Comparison of ENCODE assay signal across 1 cellular context in genomic region chr17:50626037-50626574, GRCh38.
TF ChIP-seq lines count a peak whose summit lies in the region.

No MANE protein-coding gene starts in this region.

TF ChIP-seq in HepG2, 621 proteins besides CTCF, POLR2A, EP300 and RAD21 (continued from another document and continues in another):
- TF ChIP-seq FOXA3 (CRISPR knock-in tag; IDR thresholded peaks at IDR 0.05) (peak; percentile 19; the same call in 1 of the 2 replicates), POLR2G (IDR thresholded peaks at IDR 0.05; ENCODE audit: low read depth, low read length) (no peak), PHF8 (CRISPR knock-in tag; IDR thresholded peaks at IDR 0.05) (peak; percentile 68), ZSCAN30 (CRISPR knock-in tag; IDR thresholded peaks at IDR 0.05) (no peak), NR2C2 (CRISPR knock-in tag; IDR thresholded peaks at IDR 0.05; ENCODE audit: borderline replicate concordance) (no peak), ZNF138 (CRISPR knock-in tag; IDR thresholded peaks at IDR 0.05; ENCODE audit: low read depth) (0 out of 2 replicates have a peak, but pooled peaks have one; percentile 81), ZBTB21 (CRISPR knock-in tag; IDR thresholded peaks at IDR 0.05) (no peak), BCL3 (CRISPR knock-in tag; IDR thresholded peaks at IDR 0.05) (no peak), YEATS2 (CRISPR knock-in tag; IDR thresholded peaks at IDR 0.05; ENCODE audit: borderline replicate concordance) (peak; percentile 52; the same call in 1 of the 2 replicates), ZNF552 (CRISPR knock-in tag; IDR thresholded peaks at IDR 0.05; ENCODE audit: borderline replicate concordance) (no peak), ZNF264 (CRISPR knock-in tag; IDR thresholded peaks at IDR 0.05) (no peak), KDM1A (CRISPR knock-in tag; IDR thresholded peaks at IDR 0.05) (no peak), ZNF234 (CRISPR knock-in tag; conservative IDR thresholded peaks at IDR 0.05) (no peak), ZNF446 (CRISPR knock-in tag; IDR thresholded peaks at IDR 0.05) (no peak), ZEB1 (IDR thresholded peaks at IDR 0.05; ENCODE audit: insufficient replicate concordance, low read depth) (no peak), ZNF382 (CRISPR knock-in tag; IDR thresholded peaks at IDR 0.05; ENCODE audit: borderline replicate concordance) (no peak), ISL2 (CRISPR knock-in tag; IDR thresholded peaks at IDR 0.05) (peak; percentile 72), FLYWCH1 (CRISPR knock-in tag; IDR thresholded peaks at IDR 0.05) (no peak), NFIB (CRISPR knock-in tag; IDR thresholded peaks at IDR 0.05; ENCODE audit: borderline replicate concordance) (no peak), JARID2 (CRISPR knock-in tag; IDR thresholded peaks at IDR 0.05; ENCODE audit: insufficient replicate concordance) (peak; percentile 70), PHF21A (CRISPR knock-in tag; IDR thresholded peaks at IDR 0.05) (no peak), GZF1 (CRISPR knock-in tag; IDR thresholded peaks at IDR 0.05) (no peak), MAF1 (CRISPR knock-in tag; IDR thresholded peaks at IDR 0.05; ENCODE audit: borderline replicate concordance) (no peak), XRCC5 (optimal IDR thresholded peaks at IDR 0.05; ENCODE audit: low read length) (peak; percentile 89), ZSCAN22 (CRISPR knock-in tag; IDR thresholded peaks at IDR 0.05) (no peak), TCF7 (IDR thresholded peaks at IDR 0.05; ENCODE audit: low read depth) (no peak), ZNF292 (CRISPR knock-in tag; IDR thresholded peaks at IDR 0.05; ENCODE audit: borderline replicate concordance, low read depth) (0 out of 2 replicates have a peak, but pooled peaks have one; percentile 26), MXD1 (CRISPR knock-in tag; IDR thresholded peaks at IDR 0.05) (peak; percentile 69; the same call in 1 of the 2 replicates), GRHL1 (CRISPR knock-in tag; conservative IDR thresholded peaks at IDR 0.05) (no peak), PBX3 (CRISPR knock-in tag; IDR thresholded peaks at IDR 0.05; ENCODE audit: borderline replicate concordance) (no peak), ZFP90 (CRISPR knock-in tag; IDR thresholded peaks at IDR 0.05; ENCODE audit: borderline replicate concordance) (no peak), ZNF496 (CRISPR knock-in tag; IDR thresholded peaks at IDR 0.05; ENCODE audit: insufficient replicate concordance) (no peak), KLF15 (CRISPR knock-in tag; IDR thresholded peaks at IDR 0.05; ENCODE audit: borderline replicate concordance) (no peak), SRY (CRISPR knock-in tag; IDR thresholded peaks at IDR 0.05) (peak; percentile 91; the same call in 1 of the 2 replicates), KAT7 (CRISPR knock-in tag; IDR thresholded peaks at IDR 0.05; ENCODE audit: borderline replicate concordance) (peak; percentile 87), ZNF556 (CRISPR knock-in tag; IDR thresholded peaks at IDR 0.05; ENCODE audit: borderline replicate concordance) (0 out of 2 replicates have a peak, but pooled peaks have one; percentile 49), ZNF7 (CRISPR knock-in tag; IDR thresholded peaks at IDR 0.05) (no peak), PAF1 (CRISPR knock-in tag; IDR thresholded peaks at IDR 0.05) (no peak), ZNF280B (CRISPR knock-in tag; IDR thresholded peaks at IDR 0.05; ENCODE audit: borderline replicate concordance) (peak; percentile 88; the same call in 1 of the 2 replicates), ZNF350 (CRISPR knock-in tag; IDR thresholded peaks at IDR 0.05; ENCODE audit: borderline replicate concordance, low read depth) (peak; percentile 78; the same call in 1 of the 2 replicates)
- TF ChIP-seq, protein P1, sequence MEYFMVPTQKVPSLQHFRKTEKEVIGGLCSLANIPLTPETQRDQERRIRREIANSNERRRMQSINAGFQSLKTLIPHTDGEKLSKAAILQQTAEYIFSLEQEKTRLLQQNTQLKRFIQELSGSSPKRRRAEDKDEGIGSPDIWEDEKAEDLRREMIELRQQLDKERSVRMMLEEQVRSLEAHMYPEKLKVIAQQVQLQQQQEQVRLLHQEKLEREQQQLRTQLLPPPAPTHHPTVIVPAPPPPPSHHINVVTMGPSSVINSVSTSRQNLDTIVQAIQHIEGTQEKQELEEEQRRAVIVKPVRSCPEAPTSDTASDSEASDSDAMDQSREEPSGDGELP (IDR thresholded peaks at IDR 0.05; ENCODE audit: borderline replicate concordance, low read depth): no peak
- TF ChIP-seq, protein P2, sequence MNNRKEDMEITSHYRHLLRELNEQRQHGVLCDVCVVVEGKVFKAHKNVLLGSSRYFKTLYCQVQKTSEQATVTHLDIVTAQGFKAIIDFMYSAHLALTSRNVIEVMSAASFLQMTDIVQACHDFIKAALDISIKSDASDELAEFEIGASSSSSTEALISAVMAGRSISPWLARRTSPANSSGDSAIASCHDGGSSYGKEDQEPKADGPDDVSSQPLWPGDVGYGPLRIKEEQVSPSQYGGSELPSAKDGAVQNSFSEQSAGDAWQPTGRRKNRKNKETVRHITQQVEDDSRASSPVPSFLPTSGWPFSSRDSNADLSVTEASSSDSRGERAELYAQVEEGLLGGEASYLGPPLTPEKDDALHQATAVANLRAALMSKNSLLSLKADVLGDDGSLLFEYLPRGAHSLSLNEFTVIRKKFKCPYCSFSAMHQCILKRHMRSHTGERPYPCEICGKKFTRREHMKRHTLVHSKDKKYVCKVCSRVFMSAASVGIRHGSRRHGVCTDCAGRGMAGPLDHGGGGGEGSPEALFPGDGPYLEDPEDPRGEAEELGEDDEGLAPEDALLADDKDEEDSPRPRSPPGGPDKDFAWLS (CRISPR knock-in tag; IDR thresholded peaks at IDR 0.05; ENCODE audit: borderline replicate concordance): no peak
- TF ChIP-seq, protein P3, sequence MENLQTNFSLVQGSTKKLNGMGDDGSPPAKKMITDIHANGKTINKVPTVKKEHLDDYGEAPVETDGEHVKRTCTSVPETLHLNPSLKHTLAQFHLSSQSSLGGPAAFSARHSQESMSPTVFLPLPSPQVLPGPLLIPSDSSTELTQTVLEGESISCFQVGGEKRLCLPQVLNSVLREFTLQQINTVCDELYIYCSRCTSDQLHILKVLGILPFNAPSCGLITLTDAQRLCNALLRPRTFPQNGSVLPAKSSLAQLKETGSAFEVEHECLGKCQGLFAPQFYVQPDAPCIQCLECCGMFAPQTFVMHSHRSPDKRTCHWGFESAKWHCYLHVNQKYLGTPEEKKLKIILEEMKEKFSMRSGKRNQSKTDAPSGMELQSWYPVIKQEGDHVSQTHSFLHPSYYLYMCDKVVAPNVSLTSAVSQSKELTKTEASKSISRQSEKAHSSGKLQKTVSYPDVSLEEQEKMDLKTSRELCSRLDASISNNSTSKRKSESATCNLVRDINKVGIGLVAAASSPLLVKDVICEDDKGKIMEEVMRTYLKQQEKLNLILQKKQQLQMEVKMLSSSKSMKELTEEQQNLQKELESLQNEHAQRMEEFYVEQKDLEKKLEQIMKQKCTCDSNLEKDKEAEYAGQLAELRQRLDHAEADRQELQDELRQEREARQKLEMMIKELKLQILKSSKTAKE (CRISPR knock-in tag; IDR thresholded peaks at IDR 0.05; ENCODE audit: borderline replicate concordance): no peak
- TF ChIP-seq, protein P4, sequence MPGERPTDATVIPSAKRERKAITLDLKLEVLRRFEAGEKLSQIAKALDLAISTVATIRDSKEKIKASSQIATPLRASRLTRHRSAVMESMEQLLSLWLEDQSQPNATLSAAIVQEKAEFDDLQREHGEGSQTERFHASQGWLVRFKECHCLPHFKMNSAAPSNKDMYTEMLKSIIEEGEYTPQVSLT (CRISPR knock-in tag; IDR thresholded peaks at IDR 0.05; ENCODE audit: borderline replicate concordance, low read depth): no peak
- TF ChIP-seq, protein P5, sequence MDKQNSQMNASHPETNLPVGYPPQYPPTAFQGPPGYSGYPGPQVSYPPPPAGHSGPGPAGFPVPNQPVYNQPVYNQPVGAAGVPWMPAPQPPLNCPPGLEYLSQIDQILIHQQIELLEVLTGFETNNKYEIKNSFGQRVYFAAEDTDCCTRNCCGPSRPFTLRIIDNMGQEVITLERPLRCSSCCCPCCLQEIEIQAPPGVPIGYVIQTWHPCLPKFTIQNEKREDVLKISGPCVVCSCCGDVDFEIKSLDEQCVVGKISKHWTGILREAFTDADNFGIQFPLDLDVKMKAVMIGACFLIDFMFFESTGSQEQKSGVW (CRISPR knock-in tag; IDR thresholded peaks at IDR 0.05; ENCODE audit: borderline replicate concordance): no peak
